17 cellular contexts compared by ENCODE assay signal in the genomic region with DNA sequence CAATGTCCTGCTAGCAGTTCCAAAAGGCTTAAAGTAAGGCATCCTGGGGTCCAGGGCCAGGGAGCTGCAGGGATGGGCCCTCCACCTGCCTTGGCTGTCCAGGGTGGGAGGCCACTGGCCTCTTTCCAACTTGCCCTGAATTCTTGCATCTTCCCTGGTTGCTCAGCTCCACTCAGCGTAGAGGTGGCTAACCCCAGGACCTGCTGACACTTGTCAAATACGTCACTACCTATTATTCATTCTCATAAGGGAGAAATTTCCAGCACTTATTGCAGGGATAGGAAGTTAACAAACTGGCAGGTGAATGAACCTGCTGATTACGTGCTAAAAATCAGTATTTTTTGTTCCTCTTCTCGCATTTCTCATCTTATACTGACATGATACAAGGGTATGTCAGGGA.
DNase-seq lines count a peak whose midpoint lies in the region; ATAC-seq and TF ChIP-seq lines count a peak whose summit lies in the region.
"Had no signal": no experiment of that assay in that cellular context is flagged by ENCODE, and none has a peak within 500 bp of the region (broad histone marks: within the 10 kb centered on the region; RNA-seq: fewer than 3 reads in every experiment).

No MANE protein-coding gene starts in this region.

- no peaks in the 10 kb centered on the region for H3K9me3 Mint-ChIP-seq in activated T-cell treated with anti-CD3 and anti-CD28 coated beads, Interleukin-2, amount 50 U/mL, for 4 hours

- peaks cover 24% of the 10 kb centered on the region for H3K27me3 Mint-ChIP-seq in activated T-cell treated with anti-CD3 and anti-CD28 coated beads, Interleukin-2, amount 50 U/mL, for 4 hours (ENCODE audit: low read depth)

- H3K27ac ChIP-seq in IMR-90 (ENCODE audit: insufficient read depth, low read length): no peak overlapping the region
- peak overlapping the region; percentile 75 for H3K27ac ChIP-seq in mammary epithelial cell (ENCODE audit: insufficient read depth, low read depth, low read length)
- H3K27ac ChIP-seq in foreskin keratinocyte: peak overlapping the region; percentile 37
- H3K27ac ChIP-seq: C4-2B, SJCRH30 had no signal

- no peak overlapping the region for H3K18ac ChIP-seq in IMR-90 (ENCODE audit: low read depth, low read length)

- no peaks in the 10 kb centered on the region for H3K36me3 Mint-ChIP-seq in activated T-cell treated with anti-CD3 and anti-CD28 coated beads, Interleukin-2, amount 50 U/mL, for 4 hours (ENCODE audit: insufficient read depth)

- no peak overlapping the region for H3K4me3 Mint-ChIP-seq in activated T-cell treated with anti-CD3 and anti-CD28 coated beads, Interleukin-2, amount 50 U/mL, for 4 hours

- H4K91ac ChIP-seq in IMR-90 (ENCODE audit: insufficient read depth, low read depth, low read length): no peak overlapping the region

- H3K79me2 ChIP-seq in mammary epithelial cell (ENCODE audit: insufficient read depth, low read length): no peaks in the 10 kb centered on the region

- BruUV-seq in IMR-90 (replicated peaks; lab: Mats Ljungman, UMichigan): no TSS peak
- BruUV-seq in mammary epithelial cell (replicated peaks; lab: Mats Ljungman, UMichigan): no TSS peak

- H2AFZ ChIP-seq in IMR-90 (replicated peaks; ENCODE audit: low read length, poor library complexity): peak overlapping the region; percentile 4
- peak overlapping the region; percentile 53 for H2AFZ ChIP-seq in mammary epithelial cell (ENCODE audit: low read depth, low read length)

- no peak overlapping the region for H2BK15ac ChIP-seq in IMR-90 (ENCODE audit: low read depth, low read length)

- 0 out of 2 replicates have a peak overlapping the region, but pooled peaks have one; percentile 2 for H2AK5ac ChIP-seq in IMR-90 (ENCODE audit: low read depth, low read length)

- H3K4ac ChIP-seq in IMR-90 (ENCODE audit: low read depth, low read length): no peak overlapping the region

- no peak for TF ChIP-seq POLR2A in IMR-90 (IDR thresholded peaks at IDR 0.05; ENCODE audit: low read depth, low read length)

- dilution Hi-C loops in IMR-90 (cut with HindIII; ENCODE audit: low sequenced_read_pairs, unreplicated experiment) (no loop called here), mammary epithelial cell (cut with HindIII; ENCODE audit: low sequenced_read_pairs) (no loop called here)

- no peak overlapping the region for H2BK120ac ChIP-seq in IMR-90 (ENCODE audit: low read depth, low read length)

- H3K56ac ChIP-seq in IMR-90 (ENCODE audit: extremely low read depth, insufficient read depth, low read length): no peak overlapping the region

- H3K4me1 Mint-ChIP-seq in activated T-cell treated with anti-CD3 and anti-CD28 coated beads, Interleukin-2, amount 50 U/mL, for 4 hours (ENCODE audit: low read depth): no peaks in the 10 kb centered on the region

- no peak for ATAC-seq in IMR-90 (ENCODE audit: low read depth)
- peak; percentile 87 for ATAC-seq in foreskin keratinocyte
- ATAC-seq in GM21515 (IDR thresholded peaks at IDR 0.05; ENCODE audit: unreplicated experiment): no peak
- no peak for ATAC-seq in GM18502 (IDR thresholded peaks at IDR 0.05; ENCODE audit: poor library complexity, unreplicated experiment)
- ATAC-seq in activated T-cell treated with anti-CD3 and anti-CD28 coated beads, Interleukin-2, amount 50 U/mL, for 4 hours: no peak
- ATAC-seq: HCT116 had no signal

- H3K4me2 ChIP-seq in IMR-90 (ENCODE audit: low read depth, low read length): no peak overlapping the region
- H3K4me2 ChIP-seq in mammary epithelial cell (ENCODE audit: insufficient read depth, low read depth, low read length): peak overlapping the region; percentile 38

- intact Hi-C loops in IMR-90 (cut with micrococcal nuclease) (no loop called here), mammary epithelial cell (cut with micrococcal nuclease) (loop anchor here (2.0 kb wide), 1 partner anchor 19 kb away; no protein-coding TSS in a partner anchor)

- H2BK20ac ChIP-seq in IMR-90 (ENCODE audit: low read depth, low read length): no peak overlapping the region

- H4K5ac ChIP-seq in IMR-90 (ENCODE audit: low read depth, low read length): no peak overlapping the region

- H2BK5ac ChIP-seq in IMR-90 (ENCODE audit: low read depth, low read length, poor library complexity, severe bottlenecking): no peak overlapping the region

- DNase-seq in D341Med (ENCODE audit: low spot score) (peak; percentile 55), IMR-90 (no peak), mammary epithelial cell (peak; percentile 89), foreskin keratinocyte (peak; percentile 74 to 87)
- DNase-seq in activated T-cell treated with anti-CD3 and anti-CD28 coated beads, Interleukin-2, amount 50 U/mL, for 4 hours: no peak
- DNase-seq: DMS79, KG1, MG63, NCI-H1092, NCI-H146, NCI-H2081, RPMI8226, SJCRH30 had no signal

- no peak overlapping the region for H4K8ac ChIP-seq in IMR-90 (ENCODE audit: low read depth in 2 of 2, low read length in 2 of 2)

- no CpG with 5 or more reads among the region's 4 CpGs for WGBS in IMR-90 (ENCODE audit: extremely low coverage in 2 of 2, insufficient read length in 1 of 2), 2 experiments
- 13% methylated on average over 4 of the region's 4 CpGs for WGBS in mammary epithelial cell (ENCODE audit: low coverage, missing lambda C conversion rate)

- no peak overlapping the region for H3K9ac ChIP-seq in IMR-90 (ENCODE audit: low read depth, low read length)
- peak overlapping the region; percentile 30 for H3K9ac ChIP-seq in mammary epithelial cell (ENCODE audit: insufficient read depth, low read length)

- TF ChIP-seq CTCF in IMR-90 (conservative IDR thresholded peaks at IDR 0.05; ENCODE audit: low read depth, low read length) (no peak), mammary epithelial cell (conservative IDR thresholded peaks at IDR 0.05 in 1 of 2, IDR thresholded peaks at IDR 0.05 in 1 of 2; ENCODE audit: extremely low read depth in 1 of 2, insufficient read depth in 1 of 2, low read depth in 1 of 2, low read length in 2 of 2) (no peak), foreskin keratinocyte (conservative IDR thresholded peaks at IDR 0.05) (peak; percentile 8)

- H4K20me1 ChIP-seq in IMR-90 (ENCODE audit: insufficient read depth, low read length) (no peaks in the 10 kb centered on the region), mammary epithelial cell (ENCODE audit: insufficient read depth, low read length) (no peaks in the 10 kb centered on the region)

- no peaks in the 10 kb centered on the region for H3K27me3 ChIP-seq in IMR-90 (ENCODE audit: control insufficient read depth, insufficient read depth, low read length)
- H3K27me3 ChIP-seq in mammary epithelial cell (ENCODE audit: insufficient read depth, low read length): no peaks in the 10 kb centered on the region
- H3K27me3 ChIP-seq in foreskin keratinocyte: no peaks in the 10 kb centered on the region
- H3K27me3 ChIP-seq: MG63, SJCRH30 had no signal

- no peak overlapping the region for H3K14ac ChIP-seq in IMR-90 (replicated peaks; ENCODE audit: low read depth, low read length)

- CTCF ChIA-PET in IMR-90 (lab: Yijun Ruan, JAX): no interaction called here
- CTCF ChIA-PET in mammary epithelial cell (lab: Charles Lee; ENCODE audit: low non-redundant PET): no interaction called here

- in situ Hi-C loops in IMR-90 (cut with MboI; ENCODE audit: low sequenced_read_pairs) (no loop called here), mammary epithelial cell (cut with MboI; ENCODE audit: low sequenced_read_pairs in 2 of 2) (no loop called here)

- no peaks in the 10 kb centered on the region for H3K79me1 ChIP-seq in IMR-90 (ENCODE audit: low read depth in 1 of 2, low read length in 2 of 2)

- POLR2A ChIA-PET in IMR-90 (lab: Charles Lee; ENCODE audit: unreplicated experiment): no interaction called here

- H3K36me3 ChIP-seq in IMR-90 (ENCODE audit: control insufficient read depth, insufficient read depth, low read length): no peaks in the 10 kb centered on the region
- H3K36me3 ChIP-seq in mammary epithelial cell (ENCODE audit: insufficient read depth, low read length): no peaks in the 10 kb centered on the region
- H3K36me3 ChIP-seq: MG63, SJCRH30 had no signal

- no peak for TF ChIP-seq RAD21 in IMR-90 (IDR thresholded peaks at IDR 0.05; ENCODE audit: low read length)

- H3K9me3 ChIP-seq in IMR-90 (ENCODE audit: control insufficient read depth, insufficient read depth, low read length) (no peaks in the 10 kb centered on the region), mammary epithelial cell (replicated peaks; ENCODE audit: insufficient read depth, low read length) (no peaks in the 10 kb centered on the region)
- H3K9me3 ChIP-seq: MG63, SJCRH30 had no signal

- no peak overlapping the region for H2AK9ac ChIP-seq in IMR-90 (replicated peaks; ENCODE audit: low read depth, low read length, poor library complexity)

- H3K4me3 ChIP-seq in IMR-90 (ENCODE audit: insufficient read depth, low read depth, low read length) (no peak overlapping the region), mammary epithelial cell (replicated peaks in 1 of 3; ENCODE audit: insufficient read depth in 1 of 3, low read depth in 2 of 3, low read length in 3 of 3) (no peak overlapping the region)
- H3K4me3 ChIP-seq: MG63, SJCRH30 had no signal

- no peak overlapping the region for H3K23ac ChIP-seq in IMR-90 (ENCODE audit: low read depth, low read length)

- H3K9me1 ChIP-seq in IMR-90 (ENCODE audit: insufficient read depth, low read length): no peaks in the 10 kb centered on the region; the same call in 1 of the 2 replicates

- H3K4me1 ChIP-seq in IMR-90 (ENCODE audit: control insufficient read depth, insufficient read depth, low read length): peaks cover 5% of the 10 kb centered on the region
- peaks cover 40% of the 10 kb centered on the region for H3K4me1 ChIP-seq in mammary epithelial cell (ENCODE audit: insufficient read depth, low read length)
- H3K4me1 ChIP-seq in foreskin keratinocyte: peaks cover 12% of the 10 kb centered on the region
- H3K4me1 ChIP-seq: SJCRH30 had no signal

TF ChIP-seq in IMR-90, 13 proteins besides CTCF, POLR2A, EP300 and RAD21:
- TF ChIP-seq RFX5 (IDR thresholded peaks at IDR 0.05; ENCODE audit: low read depth, low read length) (no peak), MAZ (IDR thresholded peaks at IDR 0.05; ENCODE audit: borderline replicate concordance, low read depth, low read length) (no peak), FOS (IDR thresholded peaks at IDR 0.05; ENCODE audit: low read depth, low read length) (no peak), RCOR1 (IDR thresholded peaks at IDR 0.05; ENCODE audit: insufficient replicate concordance, low read length) (no peak), BHLHE40 (IDR thresholded peaks at IDR 0.05; ENCODE audit: low read depth, low read length) (no peak)

Comparison
In these comparisons a context has a peak if more than half of its experiments do, and no peak if none do; other contexts are left out.
1. DNase-seq: peak in D341Med (single experiment), mammary epithelial cell (single experiment) and foreskin keratinocyte (2 of 2); none in IMR-90 (single experiment) and activated T-cell treated with anti-CD3 and anti-CD28 coated beads, Interleukin-2, amount 50 U/mL, for 4 hours (single experiment).